Comparison of ENCODE assay signal across 8 cellular contexts in genomic region chr15:63277893-63278505, GRCh38. TPM values are rescaled to one million over a fixed set of nuclear protein-coding genes. Genes with fewer than 3 reads are reported as not detected.
DNase-seq lines count a peak whose midpoint lies in the region; ATAC-seq and TF ChIP-seq lines count a peak whose summit lies in the region.

No MANE protein-coding gene starts in this region.

- peak overlapping the region; percentile 83 for H3K4me3 Mint-ChIP-seq in neural crest cell

- H3K36me3 Mint-ChIP-seq in neural crest cell (ENCODE audit: low read depth): peaks cover 5% of the 10 kb centered on the region

- H3K27me3 Mint-ChIP-seq in neural crest cell (ENCODE audit: low read depth): no peaks in the 10 kb centered on the region

- peak; percentile 83 for DNase-seq in NCI-H69 (lab: John Stamatoyannopoulos, UW)
- DNase-seq in epithelial cell of esophagus (ENCODE audit: low read depth): peak; percentile 26
- DNase-seq in neural crest cell (ENCODE audit: low read depth, low spot score): no peak
- DNase-seq in NCI-H524 (lab: John Stamatoyannopoulos, UW): no peak
- DNase-seq in HCEC 1CT: no peak
- no peak for DNase-seq in NCI-H1105 treated with DMSO at 0.1 percent for 48 hours (lab: John Stamatoyannopoulos, UW)

- no peak overlapping the region for H3K27ac Mint-ChIP-seq in neural crest cell (ENCODE audit: unreplicated experiment)

- H3K9me3 Mint-ChIP-seq in neural crest cell: peaks cover 4% of the 10 kb centered on the region

- peak; percentile 29 for ATAC-seq in GM21447 (IDR thresholded peaks at IDR 0.05; ENCODE audit: unreplicated experiment)
- ATAC-seq in HG03457 (IDR thresholded peaks at IDR 0.05; ENCODE audit: unreplicated experiment): no peak

- peak overlapping the region; percentile 60 for H3K4me3 ChIP-seq in epithelial cell of esophagus (ENCODE audit: low read length)

- TF ChIP-seq CTCF in epithelial cell of esophagus (IDR thresholded peaks at IDR 0.05; ENCODE audit: insufficient read depth, low read depth, low read length, missing control alignments) (no peak), neural crest cell (conservative IDR thresholded peaks at IDR 0.05) (no peak)

- H3K4me1 Mint-ChIP-seq in neural crest cell: peaks cover 32% of the 10 kb centered on the region

RNA-seq across cellular contexts. Expression of gene APH1B, which starts 0.6 kb away (rescaled TPM):
- total RNA-seq in neural crest cell: 18.1 and 18.5 TPM in 2 replicates

Comparison
In these comparisons a context has a peak if more than half of its experiments do, and no peak if none do; other contexts are left out.
1. DNase-seq: peak in NCI-H69 (single experiment) and epithelial cell of esophagus (single experiment); none in neural crest cell (single experiment), NCI-H524 (0 of 2), HCEC 1CT (single experiment) and NCI-H1105 treated with DMSO at 0.1 percent for 48 hours (single experiment).